ENCODE assay signal across 1 cellular context in the genomic region with DNA sequence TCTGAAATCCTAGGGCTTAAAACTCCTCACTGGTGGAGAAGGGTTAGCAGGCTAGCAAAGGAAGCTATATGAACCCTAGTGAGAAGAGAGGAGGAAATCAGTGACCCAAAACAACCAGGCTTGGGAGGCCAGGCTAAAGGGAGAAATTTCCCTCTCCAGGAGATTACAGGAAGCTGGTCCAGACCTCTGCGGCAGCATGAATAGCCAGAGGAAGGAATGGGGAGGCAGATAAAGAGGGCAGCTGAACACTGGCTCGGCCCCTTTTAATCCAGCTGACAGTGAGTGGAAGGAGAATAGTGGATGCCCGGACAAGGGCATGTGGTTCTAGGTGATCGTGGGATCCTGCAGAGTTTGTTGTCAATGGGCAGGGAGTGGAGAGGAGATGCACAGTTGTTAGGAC.
TF ChIP-seq lines count a peak whose summit lies in the region.

No MANE protein-coding gene starts in this region.

TF ChIP-seq in HepG2, 621 proteins besides CTCF, POLR2A, EP300 and RAD21 (continued from another document):
- TF ChIP-seq, protein P1, sequence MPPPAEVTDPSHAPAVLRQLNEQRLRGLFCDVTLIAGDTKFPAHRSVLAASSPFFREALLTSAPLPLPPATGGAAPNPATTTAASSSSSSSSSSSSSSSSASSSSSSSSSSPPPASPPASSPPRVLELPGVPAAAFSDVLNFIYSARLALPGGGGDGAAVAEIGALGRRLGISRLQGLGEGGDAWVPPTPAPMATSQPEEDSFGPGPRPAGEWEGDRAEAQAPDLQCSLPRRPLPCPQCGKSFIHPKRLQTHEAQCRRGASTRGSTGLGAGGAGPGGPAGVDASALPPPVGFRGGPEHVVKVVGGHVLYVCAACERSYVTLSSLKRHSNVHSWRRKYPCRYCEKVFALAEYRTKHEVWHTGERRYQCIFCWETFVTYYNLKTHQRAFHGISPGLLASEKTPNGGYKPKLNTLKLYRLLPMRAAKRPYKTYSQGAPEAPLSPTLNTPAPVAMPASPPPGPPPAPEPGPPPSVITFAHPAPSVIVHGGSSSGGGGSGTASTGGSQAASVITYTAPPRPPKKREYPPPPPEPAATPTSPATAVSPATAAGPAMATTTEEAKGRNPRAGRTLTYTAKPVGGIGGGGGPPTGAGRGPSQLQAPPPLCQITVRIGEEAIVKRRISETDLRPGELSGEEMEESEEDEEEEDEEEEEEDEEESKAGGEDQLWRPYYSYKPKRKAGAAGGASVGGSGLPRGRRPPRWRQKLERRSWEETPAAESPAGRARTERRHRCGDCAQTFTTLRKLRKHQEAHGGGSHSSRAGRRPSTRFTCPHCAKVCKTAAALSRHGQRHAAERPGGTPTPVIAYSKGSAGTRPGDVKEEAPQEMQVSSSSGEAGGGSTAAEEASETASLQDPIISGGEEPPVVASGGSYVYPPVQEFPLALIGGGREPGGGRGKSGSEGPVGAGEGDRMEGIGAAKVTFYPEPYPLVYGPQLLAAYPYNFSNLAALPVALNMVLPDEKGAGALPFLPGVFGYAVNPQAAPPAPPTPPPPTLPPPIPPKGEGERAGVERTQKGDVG (CRISPR knock-in tag; IDR thresholded peaks at IDR 0.05; ENCODE audit: borderline replicate concordance): no peak
- TF ChIP-seq JUN (CRISPR knock-in tag; IDR thresholded peaks at IDR 0.05) (no peak), SALL1 (CRISPR knock-in tag; IDR thresholded peaks at IDR 0.05) (no peak), ZNF333 (CRISPR knock-in tag; IDR thresholded peaks at IDR 0.05; ENCODE audit: borderline replicate concordance) (no peak), ZNF430 (CRISPR knock-in tag; IDR thresholded peaks at IDR 0.05) (no peak), NAIF1 (CRISPR knock-in tag; IDR thresholded peaks at IDR 0.05; ENCODE audit: borderline replicate concordance) (no peak), NR2F6 (IDR thresholded peaks at IDR 0.05) (no peak), NR2F6 (CRISPR knock-in tag; IDR thresholded peaks at IDR 0.05) (no peak), ZSCAN22 (CRISPR knock-in tag; IDR thresholded peaks at IDR 0.05) (no peak), ZNF615 (CRISPR knock-in tag; IDR thresholded peaks at IDR 0.05; ENCODE audit: borderline replicate concordance) (no peak)
- TF ChIP-seq, protein P2, sequence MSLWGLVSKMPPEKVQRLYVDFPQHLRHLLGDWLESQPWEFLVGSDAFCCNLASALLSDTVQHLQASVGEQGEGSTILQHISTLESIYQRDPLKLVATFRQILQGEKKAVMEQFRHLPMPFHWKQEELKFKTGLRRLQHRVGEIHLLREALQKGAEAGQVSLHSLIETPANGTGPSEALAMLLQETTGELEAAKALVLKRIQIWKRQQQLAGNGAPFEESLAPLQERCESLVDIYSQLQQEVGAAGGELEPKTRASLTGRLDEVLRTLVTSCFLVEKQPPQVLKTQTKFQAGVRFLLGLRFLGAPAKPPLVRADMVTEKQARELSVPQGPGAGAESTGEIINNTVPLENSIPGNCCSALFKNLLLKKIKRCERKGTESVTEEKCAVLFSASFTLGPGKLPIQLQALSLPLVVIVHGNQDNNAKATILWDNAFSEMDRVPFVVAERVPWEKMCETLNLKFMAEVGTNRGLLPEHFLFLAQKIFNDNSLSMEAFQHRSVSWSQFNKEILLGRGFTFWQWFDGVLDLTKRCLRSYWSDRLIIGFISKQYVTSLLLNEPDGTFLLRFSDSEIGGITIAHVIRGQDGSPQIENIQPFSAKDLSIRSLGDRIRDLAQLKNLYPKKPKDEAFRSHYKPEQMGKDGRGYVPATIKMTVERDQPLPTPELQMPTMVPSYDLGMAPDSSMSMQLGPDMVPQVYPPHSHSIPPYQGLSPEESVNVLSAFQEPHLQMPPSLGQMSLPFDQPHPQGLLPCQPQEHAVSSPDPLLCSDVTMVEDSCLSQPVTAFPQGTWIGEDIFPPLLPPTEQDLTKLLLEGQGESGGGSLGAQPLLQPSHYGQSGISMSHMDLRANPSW (CRISPR knock-in tag; IDR thresholded peaks at IDR 0.05; ENCODE audit: borderline replicate concordance): no peak
